Comparison of ENCODE assay signal across 1 cellular context in genomic region chr5:58181578-58182286, GRCh38.
TF ChIP-seq lines count a peak whose summit lies in the region.

No MANE protein-coding gene starts in this region.

TF ChIP-seq in A549, 52 proteins besides CTCF, POLR2A, EP300 and RAD21 (continued from another document):
- TF ChIP-seq RARB (CRISPR knock-in tag; IDR thresholded peaks at IDR 0.05) = no peak
- no peak for TF ChIP-seq E2F6 (IDR thresholded peaks at IDR 0.05; ENCODE audit: borderline replicate concordance, low read depth)
- no peak for TF ChIP-seq ESRRA (IDR thresholded peaks at IDR 0.05; ENCODE audit: borderline replicate concordance, low read length)
- no peak for TF ChIP-seq ELK1 (IDR thresholded peaks at IDR 0.05; ENCODE audit: low read depth, low read length)
